In the genomic region with DNA sequence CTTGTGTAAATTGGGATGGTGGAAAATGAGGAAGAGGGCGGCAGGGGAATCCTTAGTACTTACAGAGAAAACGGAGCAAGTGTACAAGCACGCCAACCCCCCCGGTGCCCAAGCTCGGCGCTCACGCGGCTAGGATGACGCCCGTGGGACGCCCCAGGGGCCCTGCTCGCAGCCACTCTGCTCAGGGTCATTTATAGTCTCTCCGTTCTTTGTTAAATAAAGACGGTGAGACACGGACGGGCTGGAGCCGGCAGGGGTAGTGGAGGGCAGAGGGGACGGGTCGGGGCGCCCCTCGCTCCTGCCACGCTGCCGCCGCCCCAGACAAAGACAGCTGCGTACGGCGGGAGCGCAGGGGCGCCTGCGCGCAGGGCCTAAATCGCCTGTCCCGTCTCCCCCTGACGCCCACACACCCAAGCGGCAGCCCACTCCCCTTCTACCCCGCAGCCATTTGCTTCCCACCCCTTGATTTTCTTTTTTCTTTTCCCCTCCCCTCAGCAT, we compare ENCODE assay signal across 1 cellular context.
TF ChIP-seq lines count a peak whose summit lies in the region.

No MANE protein-coding gene starts in this region.

TF ChIP-seq in GM12878, 131 proteins besides CTCF, POLR2A, EP300 and RAD21 (continued from another document):
- TF ChIP-seq ZNF384 (IDR thresholded peaks at IDR 0.05; ENCODE audit: borderline replicate concordance, low read depth, low read length) (peak; percentile 44), SPI1 (IDR thresholded peaks at IDR 0.05; ENCODE audit: borderline replicate concordance, insufficient read depth, low read depth, low read length) (peak; percentile 55; the same call in 1 of the 2 replicates), ZZZ3 (IDR thresholded peaks at IDR 0.05; ENCODE audit: control insufficient read depth, insufficient read length, low read depth) (no peak), TCF3 (IDR thresholded peaks at IDR 0.05; ENCODE audit: borderline replicate concordance, insufficient read depth, low read depth, low read length) (0 out of 2 replicates have a peak, but pooled peaks have one; percentile 23), RB1 (IDR thresholded peaks at IDR 0.05; ENCODE audit: borderline replicate concordance) (peak; percentile 36; the same call in 1 of the 2 replicates)
- TF ChIP-seq, protein P1, sequence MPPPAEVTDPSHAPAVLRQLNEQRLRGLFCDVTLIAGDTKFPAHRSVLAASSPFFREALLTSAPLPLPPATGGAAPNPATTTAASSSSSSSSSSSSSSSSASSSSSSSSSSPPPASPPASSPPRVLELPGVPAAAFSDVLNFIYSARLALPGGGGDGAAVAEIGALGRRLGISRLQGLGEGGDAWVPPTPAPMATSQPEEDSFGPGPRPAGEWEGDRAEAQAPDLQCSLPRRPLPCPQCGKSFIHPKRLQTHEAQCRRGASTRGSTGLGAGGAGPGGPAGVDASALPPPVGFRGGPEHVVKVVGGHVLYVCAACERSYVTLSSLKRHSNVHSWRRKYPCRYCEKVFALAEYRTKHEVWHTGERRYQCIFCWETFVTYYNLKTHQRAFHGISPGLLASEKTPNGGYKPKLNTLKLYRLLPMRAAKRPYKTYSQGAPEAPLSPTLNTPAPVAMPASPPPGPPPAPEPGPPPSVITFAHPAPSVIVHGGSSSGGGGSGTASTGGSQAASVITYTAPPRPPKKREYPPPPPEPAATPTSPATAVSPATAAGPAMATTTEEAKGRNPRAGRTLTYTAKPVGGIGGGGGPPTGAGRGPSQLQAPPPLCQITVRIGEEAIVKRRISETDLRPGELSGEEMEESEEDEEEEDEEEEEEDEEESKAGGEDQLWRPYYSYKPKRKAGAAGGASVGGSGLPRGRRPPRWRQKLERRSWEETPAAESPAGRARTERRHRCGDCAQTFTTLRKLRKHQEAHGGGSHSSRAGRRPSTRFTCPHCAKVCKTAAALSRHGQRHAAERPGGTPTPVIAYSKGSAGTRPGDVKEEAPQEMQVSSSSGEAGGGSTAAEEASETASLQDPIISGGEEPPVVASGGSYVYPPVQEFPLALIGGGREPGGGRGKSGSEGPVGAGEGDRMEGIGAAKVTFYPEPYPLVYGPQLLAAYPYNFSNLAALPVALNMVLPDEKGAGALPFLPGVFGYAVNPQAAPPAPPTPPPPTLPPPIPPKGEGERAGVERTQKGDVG (CRISPR knock-in tag; IDR thresholded peaks at IDR 0.05) = 0 out of 2 replicates have a peak, but pooled peaks have one; percentile 48
- TF ChIP-seq, protein P2, sequence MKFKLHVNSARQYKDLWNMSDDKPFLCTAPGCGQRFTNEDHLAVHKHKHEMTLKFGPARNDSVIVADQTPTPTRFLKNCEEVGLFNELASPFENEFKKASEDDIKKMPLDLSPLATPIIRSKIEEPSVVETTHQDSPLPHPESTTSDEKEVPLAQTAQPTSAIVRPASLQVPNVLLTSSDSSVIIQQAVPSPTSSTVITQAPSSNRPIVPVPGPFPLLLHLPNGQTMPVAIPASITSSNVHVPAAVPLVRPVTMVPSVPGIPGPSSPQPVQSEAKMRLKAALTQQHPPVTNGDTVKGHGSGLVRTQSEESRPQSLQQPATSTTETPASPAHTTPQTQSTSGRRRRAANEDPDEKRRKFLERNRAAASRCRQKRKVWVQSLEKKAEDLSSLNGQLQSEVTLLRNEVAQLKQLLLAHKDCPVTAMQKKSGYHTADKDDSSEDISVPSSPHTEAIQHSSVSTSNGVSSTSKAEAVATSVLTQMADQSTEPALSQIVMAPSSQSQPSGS (IDR thresholded peaks at IDR 0.05; ENCODE audit: low read length) = no peak
TF ChIP-seq in GM12878: peak in this region for 25.
